ENCODE assay signal across 2 cellular contexts in genomic region chr6:28371280-28371679, GRCh38.
TF ChIP-seq lines count a peak whose summit lies in the region.

No MANE protein-coding gene starts in this region.

TF ChIP-seq in K562, 482 proteins besides CTCF, POLR2A, EP300 and RAD21:
- TF ChIP-seq RERE (CRISPR knock-in tag; IDR thresholded peaks at IDR 0.05; ENCODE audit: borderline replicate concordance), result no peak
- TF ChIP-seq PRPF4 (IDR thresholded peaks at IDR 0.05; ENCODE audit: insufficient read depth, low read depth, low read length, poor library complexity, severe bottlenecking), result no peak

TF ChIP-seq in GM12891, 5 proteins besides CTCF, POLR2A, EP300 and RAD21:
- no peak for TF ChIP-seq POU2F2 (IDR thresholded peaks at IDR 0.05; ENCODE audit: low read depth, low read length)
- no peak for TF ChIP-seq TAF1 (IDR thresholded peaks at IDR 0.05; ENCODE audit: low read depth, low read length)
- no peak for TF ChIP-seq POLR2AphosphoS5 (IDR thresholded peaks at IDR 0.05; ENCODE audit: low read depth, low read length)
- TF ChIP-seq SPI1 (IDR thresholded peaks at IDR 0.05; ENCODE audit: low read depth, low read length), result no peak
- no peak for TF ChIP-seq PAX5 (IDR thresholded peaks at IDR 0.05; ENCODE audit: insufficient read depth, low read length, severe bottlenecking)
